Comparison of ENCODE assay signal across 8 cellular contexts in the genomic region with DNA sequence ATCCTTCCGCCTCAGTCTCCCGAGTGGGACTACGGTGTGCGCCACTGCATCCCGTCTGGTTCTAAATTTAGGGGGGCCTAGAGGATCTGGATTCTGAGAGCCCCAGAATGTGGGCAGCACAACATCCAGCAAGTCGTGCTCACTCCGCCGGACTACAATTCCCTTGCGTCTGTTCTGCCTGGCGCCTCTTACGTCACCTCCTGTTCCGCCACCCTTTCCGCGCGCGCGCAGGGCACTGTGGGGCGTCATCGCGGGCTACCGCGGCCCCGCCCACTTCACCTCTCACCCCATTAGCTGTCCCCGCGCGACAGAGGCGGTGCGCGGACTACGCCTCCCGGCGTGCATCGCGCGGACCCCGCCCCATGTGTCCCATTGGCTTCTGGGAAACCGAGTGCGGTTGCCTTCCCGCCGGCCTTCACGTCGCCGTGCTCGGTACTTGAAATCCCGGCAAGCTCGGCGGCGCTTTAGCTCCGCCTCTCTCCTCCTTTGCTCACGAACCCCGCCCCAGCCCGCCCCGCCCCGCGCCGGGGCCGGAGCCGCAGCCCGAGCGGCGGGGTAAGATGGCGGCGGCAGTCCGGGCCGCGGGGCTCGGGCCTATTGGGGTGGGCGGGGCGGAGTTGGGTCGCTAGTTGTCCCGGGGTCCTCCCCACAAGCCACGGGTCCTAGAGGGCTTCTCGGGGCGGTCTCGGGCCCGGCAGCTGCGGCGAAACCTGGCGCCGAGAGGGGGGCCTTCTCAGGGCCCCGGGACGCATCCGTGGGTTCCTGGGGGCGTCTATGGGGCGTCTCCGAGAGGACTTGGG. TPM values are rescaled to one million over a fixed set of nuclear protein-coding genes. Genes with fewer than 3 reads are reported as not detected.
DNase-seq lines count a peak whose midpoint lies in the region; ATAC-seq and TF ChIP-seq lines count a peak whose summit lies in the region.

A gene with protein sequence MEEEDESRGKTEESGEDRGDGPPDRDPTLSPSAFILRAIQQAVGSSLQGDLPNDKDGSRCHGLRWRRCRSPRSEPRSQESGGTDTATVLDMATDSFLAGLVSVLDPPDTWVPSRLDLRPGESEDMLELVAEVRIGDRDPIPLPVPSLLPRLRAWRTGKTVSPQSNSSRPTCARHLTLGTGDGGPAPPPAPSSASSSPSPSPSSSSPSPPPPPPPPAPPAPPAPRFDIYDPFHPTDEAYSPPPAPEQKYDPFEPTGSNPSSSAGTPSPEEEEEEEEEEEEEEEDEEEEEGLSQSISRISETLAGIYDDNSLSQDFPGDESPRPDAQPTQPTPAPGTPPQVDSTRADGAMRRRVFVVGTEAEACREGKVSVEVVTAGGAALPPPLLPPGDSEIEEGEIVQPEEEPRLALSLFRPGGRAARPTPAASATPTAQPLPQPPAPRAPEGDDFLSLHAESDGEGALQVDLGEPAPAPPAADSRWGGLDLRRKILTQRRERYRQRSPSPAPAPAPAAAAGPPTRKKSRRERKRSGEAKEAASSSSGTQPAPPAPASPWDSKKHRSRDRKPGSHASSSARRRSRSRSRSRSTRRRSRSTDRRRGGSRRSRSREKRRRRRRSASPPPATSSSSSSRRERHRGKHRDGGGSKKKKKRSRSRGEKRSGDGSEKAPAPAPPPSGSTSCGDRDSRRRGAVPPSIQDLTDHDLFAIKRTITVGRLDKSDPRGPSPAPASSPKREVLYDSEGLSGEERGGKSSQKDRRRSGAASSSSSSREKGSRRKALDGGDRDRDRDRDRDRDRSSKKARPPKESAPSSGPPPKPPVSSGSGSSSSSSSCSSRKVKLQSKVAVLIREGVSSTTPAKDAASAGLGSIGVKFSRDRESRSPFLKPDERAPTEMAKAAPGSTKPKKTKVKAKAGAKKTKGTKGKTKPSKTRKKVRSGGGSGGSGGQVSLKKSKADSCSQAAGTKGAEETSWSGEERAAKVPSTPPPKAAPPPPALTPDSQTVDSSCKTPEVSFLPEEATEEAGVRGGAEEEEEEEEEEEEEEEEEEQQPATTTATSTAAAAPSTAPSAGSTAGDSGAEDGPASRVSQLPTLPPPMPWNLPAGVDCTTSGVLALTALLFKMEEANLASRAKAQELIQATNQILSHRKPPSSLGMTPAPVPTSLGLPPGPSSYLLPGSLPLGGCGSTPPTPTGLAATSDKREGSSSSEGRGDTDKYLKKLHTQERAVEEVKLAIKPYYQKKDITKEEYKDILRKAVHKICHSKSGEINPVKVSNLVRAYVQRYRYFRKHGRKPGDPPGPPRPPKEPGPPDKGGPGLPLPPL (plus strand): TSS at position 522 of the 800 bp plus-strand sequence. CDS start 2,818 bp downstream, outside the sequence.

- WGBS in smooth muscle cell (ENCODE audit: low lambda C conversion rate) = 1% methylated on average over 58 of the region's 86 CpGs

- intact Hi-C loops in activated B cell treated with CpG ODN at 0.5 μM for 24 hours (cut with micrococcal nuclease) = loop anchor here (1.0 to 5.0 kb wide), 7 partner anchors 23 to 1005 kb away; a partner anchor contains a TSS

- ATAC-seq in GM18909 (IDR thresholded peaks at IDR 0.05; ENCODE audit: poor library complexity, unreplicated experiment) = peak; percentile 60
- ATAC-seq in HG03175 (IDR thresholded peaks at IDR 0.05; ENCODE audit: unreplicated experiment) = peak; percentile 63
- peak; percentile 66 for ATAC-seq in activated B cell treated with CpG ODN at 0.5 μM for 24 hours (ENCODE audit: low read depth)

- H3K36me3 ChIP-seq in smooth muscle cell (ENCODE audit: low read depth) = no peaks in the 10 kb centered on the region

- DNase-seq in AG04450 (ENCODE audit: low read depth, low spot score) (peak; percentile 99), NCI-H345 (lab: John Stamatoyannopoulos, UW) (peak; percentile 98), activated B cell treated with CpG ODN at 0.5 μM for 24 hours (peak; percentile 99), caudate nucleus (lab: John Stamatoyannopoulos, UW) (peak; percentile 81 to 100 (median 99)), iPS-NIHi7 (ENCODE audit: extremely low spot score) (peak; percentile 95), smooth muscle cell (lab: John Stamatoyannopoulos, UW; ENCODE audit: unreplicated experiment) (peak; percentile 96)

- H4K20me1 ChIP-seq in smooth muscle cell (ENCODE audit: low read depth) = peaks cover 27% of the 10 kb centered on the region

- H3K36me3 Mint-ChIP-seq in activated B cell treated with CpG ODN at 0.5 μM for 24 hours (ENCODE audit: low read depth) = peaks cover 28% of the 10 kb centered on the region

- TF ChIP-seq CTCF in AG04450 (IDR thresholded peaks at IDR 0.05; ENCODE audit: low read depth, low read length) (no peak), activated B cell treated with CpG ODN at 0.5 μM for 24 hours (IDR thresholded peaks at IDR 0.05) (no peak), smooth muscle cell (IDR thresholded peaks at IDR 0.05; ENCODE audit: borderline replicate concordance, insufficient read depth, poor library complexity, severe bottlenecking) (no peak)

- no peaks in the 10 kb centered on the region for H3K9me3 ChIP-seq in AG04450 (ENCODE audit: control insufficient read depth, insufficient read depth, low read length)
- H3K9me3 ChIP-seq in smooth muscle cell (replicated peaks; ENCODE audit: low read depth) = no peaks in the 10 kb centered on the region

- peaks cover 60% of the 10 kb centered on the region for H3K4me1 Mint-ChIP-seq in activated B cell treated with CpG ODN at 0.5 μM for 24 hours

- CTCF ChIA-PET in AG04450 (lab: Charles Lee) (interaction anchor here (1.0 kb wide), 1 partner anchor 71 kb away, joined by 4 read pairs; no protein-coding TSS in a partner anchor), activated B cell treated with CpG ODN at 0.5 μM for 24 hours (lab: Charles Lee) (interaction anchor here (0.8 to 2.3 kb wide), 4 partner anchors 35 to 95 kb away, joined by 3 to 8 read pairs (median 4); a partner anchor contains a TSS)

- H3K27ac Mint-ChIP-seq in activated B cell treated with CpG ODN at 0.5 μM for 24 hours = peak within 1 kb of the TSS; percentile 96

- H3K9me3 Mint-ChIP-seq in activated B cell treated with CpG ODN at 0.5 μM for 24 hours = no peaks in the 10 kb centered on the region

- H3K27ac ChIP-seq in AG04450 (ENCODE audit: low read depth, low read length) (peak within 1 kb of the TSS; percentile 100), caudate nucleus (ENCODE audit: low read depth, low read length) (peak within 1 kb of the TSS; percentile 98), smooth muscle cell (ENCODE audit: low read depth) (peak within 1 kb of the TSS; percentile 100)

- peak within 1 kb of the TSS; percentile 92 for H3K4me2 ChIP-seq in smooth muscle cell

- POLR2A ChIA-PET in AG04450 (lab: Yijun Ruan, JAX) (interaction anchor here (0.5 to 3.8 kb wide), 12 partner anchors 8 to 256 kb away, joined by 3 to 18 read pairs (median 5); a partner anchor contains a TSS), activated B cell treated with CpG ODN at 0.5 μM for 24 hours (lab: Charles Lee) (interaction anchor here (0.5 to 4.0 kb wide), 24 partner anchors 14 to 1023 kb away, joined by 3 to 97 read pairs (median 4); a partner anchor contains a TSS)

- peaks cover 44% of the 10 kb centered on the region for H3K79me2 ChIP-seq in smooth muscle cell (ENCODE audit: low read depth)

- H3K9ac ChIP-seq in smooth muscle cell (ENCODE audit: low read depth) = peak within 1 kb of the TSS; percentile 99

- H3K4me1 ChIP-seq in smooth muscle cell (ENCODE audit: low read depth) = peaks cover 41% of the 10 kb centered on the region

- H2AFZ ChIP-seq in smooth muscle cell (ENCODE audit: low read depth) = no peak within 1 kb of the TSS

- peak within 1 kb of the TSS; percentile 99 for H3K4me3 ChIP-seq in AG04450 (ENCODE audit: low read depth, low read length)
- peak within 1 kb of the TSS; percentile 84 for H3K4me3 ChIP-seq in smooth muscle cell

- peaks cover 7% of the 10 kb centered on the region for H3F3A ChIP-seq in smooth muscle cell (ENCODE audit: low read depth)

- no peaks in the 10 kb centered on the region for H3K27me3 Mint-ChIP-seq in activated B cell treated with CpG ODN at 0.5 μM for 24 hours

- H3K27me3 ChIP-seq in AG04450 (ENCODE audit: control insufficient read depth, insufficient read depth, low read length) = no peaks in the 10 kb centered on the region
- no peaks in the 10 kb centered on the region for H3K27me3 ChIP-seq in smooth muscle cell (ENCODE audit: low read depth)

- peak within 1 kb of the TSS; percentile 93 for H3K4me3 Mint-ChIP-seq in activated B cell treated with CpG ODN at 0.5 μM for 24 hours

RNA-seq across cellular contexts. Expression of the gene that starts here (rescaled TPM):
- 2.5 and 3.5 TPM in 2 replicates for polyA plus RNA-seq in AG04450 (2011; rRNA removed)
- 3.1 and 3.2 TPM in 2 replicates for polyA minus RNA-seq in AG04450 (2011; rRNA and poly(A)+ RNA removed)
- 58.7 and 61.0 TPM in 2 replicates for total RNA-seq in activated B cell treated with CpG ODN at 0.5 μM for 24 hours
- total RNA-seq in smooth muscle cell = 7.9 and 10.2 TPM in 2 replicates
- 12.1 and 15.9 TPM in 2 replicates for polyA plus RNA-seq in smooth muscle cell

Comparison
In these comparisons a context has a peak if more than half of its experiments do, and no peak if none do; other contexts are left out.
1. Peak in every context shown above with its lines: DNase-seq, ATAC-seq, H3K4me3 ChIP-seq and H3K27ac ChIP-seq.